Comparison of ENCODE assay signal across 17 cellular contexts in the genomic region with DNA sequence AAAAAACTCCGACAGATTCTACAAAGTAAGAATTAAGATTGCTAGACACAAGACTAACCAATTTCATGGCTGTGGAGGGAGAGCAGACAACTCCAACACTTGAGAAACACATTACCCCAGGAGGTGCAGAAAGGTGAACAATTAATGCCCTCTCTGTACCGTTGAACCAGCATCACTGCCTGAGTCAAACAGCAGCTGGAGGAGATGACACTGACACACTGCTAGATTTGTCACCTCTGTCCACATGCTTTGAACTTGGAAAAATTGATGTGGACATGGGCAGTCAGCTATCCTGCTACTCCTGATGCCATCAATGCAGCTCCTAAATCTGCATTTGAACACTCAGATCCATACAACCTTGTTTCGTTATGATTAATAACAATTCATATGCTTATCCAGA.
"Had no signal": no experiment of that assay in that cellular context is flagged by ENCODE, and none has a peak within 500 bp of the region (broad histone marks: within the 10 kb centered on the region; RNA-seq: fewer than 3 reads in every experiment).

No MANE protein-coding gene starts in this region.

- DNase-seq: activated B cell treated with CpG ODN at 0.5 μM for 24 hours; activated CD8-positive, alpha-beta memory T cell treated with anti-CD3 and anti-CD28 coated beads for 24 hours; activated effector memory CD4-positive, alpha-beta T cell treated with Interleukin-2 at 50 U/mL for 16 hours; amygdala; dermis blood vessel endothelial cell; effector memory CD8-positive, alpha-beta T cell; foreskin keratinocyte; glutamatergic neuron; hypothalamus; sigmoid colon; spleen; SW 1271; thyroid gland had no signal

- H3K4me1 Mint-ChIP-seq: neural progenitor cell had no signal

- ATAC-seq: effector memory CD8-positive, alpha-beta T cell; foreskin keratinocyte had no signal

- H3K9me3 Mint-ChIP-seq: activated B cell treated with CpG ODN at 0.5 μM for 24 hours; activated naive CD4-positive, alpha-beta T cell treated with anti-CD3 and anti-CD28 coated beads, Interleukin-2, amount 50 U/mL, for 24 hours; effector memory CD8-positive, alpha-beta T cell; neural progenitor cell; T-helper 2 cell treated with Interferon-gamma antibody and Interleukin-4, amounts not matched to agents 5 μg/mL and 100 μg/mL, for 36 hours had no signal

- H3K27me3 Mint-ChIP-seq: activated B cell treated with CpG ODN at 0.5 μM for 24 hours; activated naive CD4-positive, alpha-beta T cell treated with anti-CD3 and anti-CD28 coated beads, Interleukin-2, amount 50 U/mL, for 24 hours; brain; effector memory CD8-positive, alpha-beta T cell had no signal

- H3K27ac Mint-ChIP-seq: activated B cell treated with CpG ODN at 0.5 μM for 24 hours; neural progenitor cell; T-helper 2 cell treated with Interferon-gamma antibody and Interleukin-4, amounts not matched to agents 5 μg/mL and 100 μg/mL, for 36 hours had no signal

- H3K4me3 Mint-ChIP-seq: activated B cell treated with CpG ODN at 0.5 μM for 24 hours; activated naive CD4-positive, alpha-beta T cell treated with anti-CD3 and anti-CD28 coated beads, Interleukin-2, amount 50 U/mL, for 24 hours; brain; effector memory CD8-positive, alpha-beta T cell; neural progenitor cell; T-helper 2 cell treated with Interferon-gamma antibody and Interleukin-4, amounts not matched to agents 5 μg/mL and 100 μg/mL, for 36 hours had no signal
